1 cellular context compared by ENCODE assay signal in the genomic region with DNA sequence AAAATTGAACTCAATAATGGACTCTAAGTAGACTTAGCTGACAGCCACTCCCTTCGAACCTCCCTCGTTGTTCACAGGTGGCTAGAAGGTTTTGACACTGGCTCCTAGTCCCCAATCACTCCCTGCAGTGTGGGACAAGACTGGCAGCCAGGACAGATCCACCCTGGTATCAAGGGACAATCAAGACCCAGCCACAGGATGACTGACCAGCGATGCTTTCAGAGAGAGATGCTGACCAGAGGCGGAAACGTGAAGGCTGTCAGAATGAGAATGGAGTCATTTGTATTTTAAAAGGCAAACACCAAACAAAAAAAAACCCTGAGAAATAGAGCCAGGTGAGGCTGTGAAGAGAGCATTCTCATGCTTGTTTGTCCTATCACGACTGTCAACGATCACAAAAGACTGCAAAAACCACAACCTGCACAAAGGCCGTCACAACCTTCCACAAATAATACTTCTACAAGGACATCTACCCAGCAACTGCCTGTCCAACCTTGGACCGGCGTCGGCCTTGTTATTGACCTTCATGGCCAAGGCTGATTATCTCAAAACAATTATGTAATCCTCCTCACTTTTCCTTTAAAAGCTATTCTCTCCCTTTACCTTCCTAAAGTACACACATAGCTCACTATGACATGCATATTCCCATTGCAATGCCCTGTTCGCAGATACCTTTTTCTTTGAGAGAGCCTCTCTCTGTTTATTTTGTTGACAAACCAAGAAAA.
TF ChIP-seq lines count a peak whose summit lies in the region.

No MANE protein-coding gene starts in this region.

TF ChIP-seq in HEK293, 187 proteins besides CTCF, POLR2A, EP300 and RAD21 (continued from another document):
- TF ChIP-seq ZNF558 (tag by site-specific recombination; IDR thresholded peaks at IDR 0.05): peak; percentile 58; the same call in 1 of the 2 replicates
- no peak for TF ChIP-seq ZFP37 (tag by site-specific recombination; IDR thresholded peaks at IDR 0.05)
- no peak for TF ChIP-seq ZNF211 (tag by site-specific recombination; IDR thresholded peaks at IDR 0.05; ENCODE audit: low read depth)
- no peak for TF ChIP-seq ZNF664 (tag by site-specific recombination; IDR thresholded peaks at IDR 0.05)
- TF ChIP-seq ZNF621 (tag by site-specific recombination; IDR thresholded peaks at IDR 0.05): no peak
- no peak for TF ChIP-seq ZNF785 (tag by site-specific recombination; IDR thresholded peaks at IDR 0.05)
- TF ChIP-seq, protein P1, sequence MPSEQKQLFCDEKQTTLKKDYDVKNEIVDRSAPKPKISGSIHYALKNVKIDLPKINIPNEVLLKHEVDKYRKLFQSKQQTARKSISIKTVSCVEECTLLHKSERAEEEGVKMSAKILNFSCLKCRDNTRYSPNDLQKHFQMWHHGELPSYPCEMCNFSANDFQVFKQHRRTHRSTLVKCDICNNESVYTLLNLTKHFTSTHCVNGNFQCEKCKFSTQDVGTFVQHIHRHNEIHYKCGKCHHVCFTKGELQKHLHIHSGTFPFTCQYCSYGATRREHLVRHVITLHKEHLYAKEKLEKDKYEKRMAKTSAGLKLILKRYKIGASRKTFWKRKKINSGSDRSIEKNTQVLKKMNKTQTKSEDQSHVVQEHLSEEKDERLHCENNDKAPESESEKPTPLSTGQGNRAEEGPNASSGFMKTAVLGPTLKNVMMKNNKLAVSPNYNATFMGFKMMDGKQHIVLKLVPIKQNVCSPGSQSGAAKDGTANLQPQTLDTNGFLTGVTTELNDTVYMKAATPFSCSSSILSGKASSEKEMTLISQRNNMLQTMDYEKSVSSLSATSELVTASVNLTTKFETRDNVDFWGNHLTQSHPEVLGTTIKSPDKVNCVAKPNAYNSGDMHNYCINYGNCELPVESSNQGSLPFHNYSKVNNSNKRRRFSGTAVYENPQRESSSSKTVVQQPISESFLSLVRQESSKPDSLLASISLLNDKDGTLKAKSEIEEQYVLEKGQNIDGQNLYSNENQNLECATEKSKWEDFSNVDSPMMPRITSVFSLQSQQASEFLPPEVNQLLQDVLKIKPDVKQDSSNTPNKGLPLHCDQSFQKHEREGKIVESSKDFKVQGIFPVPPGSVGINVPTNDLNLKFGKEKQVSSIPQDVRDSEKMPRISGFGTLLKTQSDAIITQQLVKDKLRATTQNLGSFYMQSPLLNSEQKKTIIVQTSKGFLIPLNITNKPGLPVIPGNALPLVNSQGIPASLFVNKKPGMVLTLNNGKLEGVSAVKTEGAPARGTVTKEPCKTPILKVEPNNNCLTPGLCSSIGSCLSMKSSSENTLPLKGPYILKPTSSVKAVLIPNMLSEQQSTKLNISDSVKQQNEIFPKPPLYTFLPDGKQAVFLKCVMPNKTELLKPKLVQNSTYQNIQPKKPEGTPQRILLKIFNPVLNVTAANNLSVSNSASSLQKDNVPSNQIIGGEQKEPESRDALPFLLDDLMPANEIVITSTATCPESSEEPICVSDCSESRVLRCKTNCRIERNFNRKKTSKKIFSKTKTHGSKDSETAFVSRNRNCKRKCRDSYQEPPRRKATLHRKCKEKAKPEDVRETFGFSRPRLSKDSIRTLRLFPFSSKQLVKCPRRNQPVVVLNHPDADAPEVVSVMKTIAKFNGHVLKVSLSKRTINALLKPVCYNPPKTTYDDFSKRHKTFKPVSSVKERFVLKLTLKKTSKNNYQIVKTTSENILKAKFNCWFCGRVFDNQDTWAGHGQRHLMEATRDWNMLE (tag by site-specific recombination; conservative IDR thresholded peaks at IDR 0.05; ENCODE audit: low read depth): no peak
- TF ChIP-seq, protein P2, sequence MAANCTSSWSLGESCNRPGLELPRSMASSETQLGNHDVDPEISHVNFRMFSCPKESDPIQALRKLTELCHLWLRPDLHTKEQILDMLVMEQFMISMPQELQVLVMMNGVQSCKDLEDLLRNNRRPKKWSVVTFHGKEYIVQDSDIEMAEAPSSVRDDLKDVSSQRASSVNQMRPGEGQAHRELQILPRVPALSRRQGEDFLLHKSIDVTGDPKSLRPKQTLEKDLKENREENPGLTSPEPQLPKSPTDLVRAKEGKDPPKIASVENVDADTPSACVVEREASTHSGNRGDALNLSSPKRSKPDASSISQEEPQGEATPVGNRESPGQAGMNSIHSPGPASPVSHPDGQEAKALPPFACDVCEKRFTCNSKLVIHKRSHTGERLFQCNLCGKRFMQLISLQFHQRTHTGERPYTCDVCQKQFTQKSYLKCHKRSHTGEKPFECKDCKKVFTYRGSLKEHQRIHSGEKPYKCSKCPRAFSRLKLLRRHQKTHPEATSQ (tag by site-specific recombination; IDR thresholded peaks at IDR 0.05): no peak
- no peak for TF ChIP-seq ZXDB (tag by site-specific recombination; IDR thresholded peaks at IDR 0.05)
- no peak for TF ChIP-seq ZNF121 (tag by site-specific recombination; IDR thresholded peaks at IDR 0.05)
- TF ChIP-seq SCRT2 (tag by site-specific recombination; IDR thresholded peaks at IDR 0.05): 0 out of 2 replicates have a peak, but pooled peaks have one; percentile 17
